ENCODE assay signal across 1 cellular context in the genomic region with DNA sequence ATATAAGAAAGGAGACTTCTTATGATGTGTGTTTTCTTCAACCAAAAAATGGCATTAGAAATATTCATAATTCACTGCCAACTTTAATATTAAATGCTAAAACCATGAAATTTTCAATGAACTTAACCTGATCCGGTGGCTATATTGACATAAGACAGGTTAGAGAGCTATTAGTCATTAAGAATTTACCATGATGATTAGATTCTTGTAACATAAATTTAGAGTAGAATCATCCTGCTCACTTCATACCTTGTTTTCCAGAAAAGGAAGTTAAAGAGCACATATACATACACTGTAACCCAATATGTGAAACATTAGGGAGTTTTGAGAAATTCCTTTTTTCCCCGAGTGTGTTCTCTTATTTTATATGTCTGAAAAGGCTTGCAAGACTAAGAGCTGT.
TF ChIP-seq lines count a peak whose summit lies in the region.

No MANE protein-coding gene starts in this region.

TF ChIP-seq in SK-N-SH, 30 proteins besides CTCF, POLR2A, EP300 and RAD21:
- TF ChIP-seq, protein P1, sequence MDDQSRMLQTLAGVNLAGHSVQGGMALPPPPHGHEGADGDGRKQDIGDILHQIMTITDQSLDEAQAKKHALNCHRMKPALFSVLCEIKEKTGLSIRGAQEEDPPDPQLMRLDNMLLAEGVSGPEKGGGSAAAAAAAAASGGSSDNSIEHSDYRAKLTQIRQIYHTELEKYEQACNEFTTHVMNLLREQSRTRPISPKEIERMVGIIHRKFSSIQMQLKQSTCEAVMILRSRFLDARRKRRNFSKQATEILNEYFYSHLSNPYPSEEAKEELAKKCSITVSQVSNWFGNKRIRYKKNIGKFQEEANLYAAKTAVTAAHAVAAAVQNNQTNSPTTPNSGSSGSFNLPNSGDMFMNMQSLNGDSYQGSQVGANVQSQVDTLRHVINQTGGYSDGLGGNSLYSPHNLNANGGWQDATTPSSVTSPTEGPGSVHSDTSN (IDR thresholded peaks at IDR 0.05), result no peak
- TF ChIP-seq RCOR1 (IDR thresholded peaks at IDR 0.05; ENCODE audit: low read length), result no peak
- peak; percentile 8; the same call in 1 of the 2 replicates for TF ChIP-seq TCF12 (IDR thresholded peaks at IDR 0.05)
- TF ChIP-seq MEF2A (IDR thresholded peaks at IDR 0.05; ENCODE audit: borderline replicate concordance, low read depth), result no peak
- no peak for TF ChIP-seq ELF1 (IDR thresholded peaks at IDR 0.05)
- no peak for TF ChIP-seq MXI1 (IDR thresholded peaks at IDR 0.05; ENCODE audit: low read depth, low read length)
